16 cellular contexts compared by ENCODE assay signal in the genomic region with DNA sequence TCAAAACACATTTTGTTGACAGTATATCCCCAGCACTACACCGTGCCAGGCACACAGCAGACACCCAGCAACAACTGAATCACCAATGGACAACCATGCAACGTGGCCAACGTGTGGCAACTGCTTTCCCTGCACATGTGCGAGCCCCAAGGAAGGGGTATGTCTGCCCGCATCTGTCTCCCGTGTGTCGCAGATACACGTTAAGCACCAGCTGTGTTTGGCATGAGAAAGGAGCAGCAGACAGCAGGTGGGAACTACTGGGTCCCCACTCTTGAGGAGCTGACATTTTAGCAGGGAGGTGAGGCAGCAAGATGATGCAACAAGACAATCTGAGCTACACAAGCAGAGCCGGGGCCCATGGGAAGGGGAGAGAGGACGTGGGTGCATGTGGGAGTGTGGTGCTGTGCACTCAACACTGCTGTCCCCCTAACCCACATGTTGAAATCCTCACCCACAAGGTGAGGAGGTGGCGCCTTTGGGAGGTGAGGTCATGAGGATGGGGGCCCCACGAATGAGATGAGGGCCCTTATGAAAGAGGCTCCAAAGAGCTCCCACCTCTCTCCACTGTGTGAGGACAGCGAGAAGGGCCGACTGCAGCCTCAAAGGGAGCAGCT. TPM values are rescaled to one million over a fixed set of nuclear protein-coding genes. Genes with fewer than 3 reads are reported as not detected.
"Had no signal": no experiment of that assay in that cellular context is flagged by ENCODE, and none has a peak within 500 bp of the region (broad histone marks: within the 10 kb centered on the region; RNA-seq: fewer than 3 reads in every experiment).

No MANE protein-coding gene starts in this region.

- H3K27me3 Mint-ChIP-seq: stimulated activated naive CD8-positive, alpha-beta T cell treated with anti-CD3 and anti-CD28 coated beads, Interleukin-15, Interleukin-2, amounts not matched to agents 100 ng/mL and 50 ng/mL, for 24 hours had no signal

- DNase-seq: activated CD4-positive, alpha-beta T cell treated with anti-CD3 and anti-CD28 coated beads for 48 hours; activated naive CD4-positive, alpha-beta T cell; activated T-cell treated with anti-CD3 and anti-CD28 coated beads, Interleukin-2, amount 50 U/mL, for 72 hours; dorsolateral prefrontal cortex; esophagus squamous epithelium; foreskin fibroblast; mammary epithelial cell; stimulated activated CD4-positive, alpha-beta T cell treated with anti-CD3 and anti-CD28 coated beads, Interleukin-12 subunit alpha, Interleukin-12 subunit beta, amount 100 ng/mL, for 4 hours had no signal

- H3K27ac ChIP-seq: ascending aorta, dorsolateral prefrontal cortex, esophagus squamous epithelium had no signal

- H3K4me1 ChIP-seq: ascending aorta, esophagus squamous epithelium had no signal

- ATAC-seq: activated T-cell treated with anti-CD3 and anti-CD28 coated beads, Interleukin-2, amount 50 U/mL, for 72 hours; left lobe of liver; WTC11 had no signal

- H3K4me3 Mint-ChIP-seq: activated T-cell treated with anti-CD3 and anti-CD28 coated beads, Interleukin-2, amount 50 U/mL, for 72 hours; nephron; stimulated activated naive CD8-positive, alpha-beta T cell treated with anti-CD3 and anti-CD28 coated beads, Interleukin-15, Interleukin-2, amounts not matched to agents 100 ng/mL and 50 ng/mL, for 24 hours; WTC11 had no signal

- H3K27ac Mint-ChIP-seq: activated T-cell treated with anti-CD3 and anti-CD28 coated beads, Interleukin-2, amount 50 U/mL, for 72 hours; nephron; stimulated activated naive CD8-positive, alpha-beta T cell treated with anti-CD3 and anti-CD28 coated beads, Interleukin-15, Interleukin-2, amounts not matched to agents 100 ng/mL and 50 ng/mL, for 24 hours; WTC11 had no signal

- H3K27me3 ChIP-seq: ascending aorta, dorsolateral prefrontal cortex, esophagus squamous epithelium had no signal

- H3K4me3 ChIP-seq: ascending aorta, dorsolateral prefrontal cortex, esophagus squamous epithelium had no signal

RNA-seq across cellular contexts. Expression of gene ROPN1B, which starts 56.2 kb away (rescaled TPM):
- total RNA-seq: activated T-cell treated with anti-CD3 and anti-CD28 coated beads, Interleukin-2, amount 50 U/mL, for 72 hours; ascending aorta; bronchial epithelial cell; esophagus squamous epithelium; mammary epithelial cell; osteoblast; T-helper 1 cell treated with Interleukin-12 subunit alpha and Interleukin-12 subunit beta and Interleukin-4 antibody, amounts not matched to agents 30 ng/mL and 1 ng/mL, for 36 hours had no signal
